ENCODE assay signal across 15 cellular contexts in genomic region chr19:17755533-17755885, GRCh38. TPM values are rescaled to one million over a fixed set of nuclear protein-coding genes. Genes with fewer than 3 reads are reported as not detected.
A peak's percentile ranks its signal among the peaks of the same experiment; 100 is the strongest.
DNase-seq lines count a peak whose midpoint lies in the region; ATAC-seq and TF ChIP-seq lines count a peak whose summit lies in the region.
"Had no signal": no experiment of that assay in that cellular context is flagged by ENCODE, and none has a peak within 500 bp of the region (broad histone marks: within the 10 kb centered on the region; RNA-seq: fewer than 3 reads in every experiment).

No MANE protein-coding gene starts in this region.

- H3K4me3 ChIP-seq in BLaER1 treated with 17β-estradiol and CSF1 and Interleukin-3, amounts not matched to agents 10 nM and 100 nM, result peak overlapping the region in 4 of 10 experiments; percentile 7 to 39 (median 22); a peak in 6 of 20 replicates
- H3K4me3 ChIP-seq in DOHH2 (ENCODE audit: low read length) (peak overlapping the region; percentile 42), iPS-18a (ENCODE audit: low read length) (no peak overlapping the region)
- H3K4me3 ChIP-seq: MG63, tibial artery had no signal

- no peaks in the 10 kb centered on the region for H3K9me3 ChIP-seq in BLaER1 treated with 17β-estradiol and CSF1 and Interleukin-3, amounts not matched to agents 10 nM and 100 nM (replicated peaks in 1 of 11)
- H3K9me3 ChIP-seq in DOHH2 (ENCODE audit: control insufficient read depth, insufficient read depth, low read length), result no peaks in the 10 kb centered on the region
- no peaks in the 10 kb centered on the region for H3K9me3 ChIP-seq in iPS-18a (ENCODE audit: control insufficient read depth, low read depth, low read length)
- H3K9me3 ChIP-seq: BE2C, MG63, tibial artery had no signal

- H3K27ac Mint-ChIP-seq in activated CD8-positive, alpha-beta T cell treated with anti-CD3 and anti-CD28 coated beads for 36 hours, result peak overlapping the region; percentile 82

- peaks cover 23% of the 10 kb centered on the region for H3F3A ChIP-seq in DOHH2 (ENCODE audit: control insufficient read depth, insufficient read depth)

- H3K27me3 Mint-ChIP-seq in activated CD8-positive, alpha-beta T cell treated with anti-CD3 and anti-CD28 coated beads for 36 hours, result no peaks in the 10 kb centered on the region
- H3K27me3 Mint-ChIP-seq: activated naive CD8-positive, alpha-beta T cell had no signal

- peaks cover 71 to 96% (median 78%) of the 10 kb centered on the region in 10 experiments for H3K4me1 ChIP-seq in BLaER1 treated with 17β-estradiol and CSF1 and Interleukin-3, amounts not matched to agents 10 nM and 100 nM
- H3K4me1 ChIP-seq in DOHH2 (ENCODE audit: control insufficient read depth, low read length) (peaks cover 68% of the 10 kb centered on the region), iPS-18a (ENCODE audit: control insufficient read depth, low read depth, low read length) (peaks cover 7% of the 10 kb centered on the region)

- H3K9me2 ChIP-seq in DOHH2 (replicated peaks; ENCODE audit: control insufficient read depth, low read length), result no peaks in the 10 kb centered on the region

- H3K4me3 Mint-ChIP-seq in activated CD8-positive, alpha-beta T cell treated with anti-CD3 and anti-CD28 coated beads for 36 hours, result no peak overlapping the region
- H3K4me3 Mint-ChIP-seq: activated naive CD8-positive, alpha-beta T cell had no signal

- H3K36me3 ChIP-seq in BLaER1 treated with 17β-estradiol and CSF1 and Interleukin-3, amounts not matched to agents 10 nM and 100 nM, result peaks cover 15 to 53% (median 29%) of the 10 kb centered on the region in 11 experiments; a peak in 21 of 22 replicates
- H3K36me3 ChIP-seq in DOHH2 (ENCODE audit: control insufficient read depth, low read length) (peaks cover 71% of the 10 kb centered on the region), iPS-18a (ENCODE audit: control insufficient read depth, low read depth, low read length) (no peaks in the 10 kb centered on the region)
- H3K36me3 ChIP-seq: BE2C, MG63, tibial artery had no signal

- H3K4me2 ChIP-seq in BLaER1 treated with 17β-estradiol and CSF1 and Interleukin-3, amounts not matched to agents 10 nM and 100 nM, result peak overlapping the region; percentile 90 to 100 (median 96)
- H3K4me2 ChIP-seq in DOHH2 (ENCODE audit: low read length), result peak overlapping the region; percentile 94

- H3K9ac ChIP-seq in BLaER1 treated with 17β-estradiol and CSF1 and Interleukin-3, amounts not matched to agents 10 nM and 100 nM, result peak overlapping the region in 10 of 11 experiments; percentile 2 to 65 (median 44); a peak in 18 of 22 replicates
- no peak overlapping the region for H3K9ac ChIP-seq in iPS-18a (ENCODE audit: low read length)

- H3K79me2 ChIP-seq in DOHH2 (ENCODE audit: control insufficient read depth, low read length), result peaks cover 51% of the 10 kb centered on the region

- H3K36me3 Mint-ChIP-seq in activated CD8-positive, alpha-beta T cell treated with anti-CD3 and anti-CD28 coated beads for 36 hours (ENCODE audit: low read depth), result peaks cover 37% of the 10 kb centered on the region

- peaks cover 0 to 29% (median 10%) of the 10 kb centered on the region in 11 experiments; a peak in 13 of 22 replicates for H4K20me1 ChIP-seq in BLaER1 treated with 17β-estradiol and CSF1 and Interleukin-3, amounts not matched to agents 10 nM and 100 nM
- 0 out of 2 replicates have a peak, but pooled peaks cover 7% of the 10 kb centered on the region for H4K20me1 ChIP-seq in DOHH2 (ENCODE audit: control insufficient read depth, insufficient read depth, low read depth, low read length)

- H3K27ac ChIP-seq in BLaER1 treated with 17β-estradiol and CSF1 and Interleukin-3, amounts not matched to agents 10 nM and 100 nM, result peak overlapping the region in 9 of 11 experiments; percentile 43 to 92 (median 67); a peak in 19 of 22 replicates
- H3K27ac ChIP-seq in DOHH2 (ENCODE audit: low read depth, low read length) (peak overlapping the region; percentile 94), iPS-18a (ENCODE audit: low read length) (peak overlapping the region; percentile 17)
- H3K27ac ChIP-seq: tibial artery had no signal

- DNase-seq in activated CD8-positive, alpha-beta T cell treated with anti-CD3 and anti-CD28 coated beads for 36 hours, result no peak
- no peak for DNase-seq in left colon
- no peak for DNase-seq in NCI-H187 (lab: John Stamatoyannopoulos, UW)
- DNase-seq in NCI-H1417 treated with DMSO at 0.1 percent for 48 hours (lab: John Stamatoyannopoulos, UW), result no peak
- DNase-seq: NCI-H2081 treated with DMSO at 0.1 percent for 48 hours, tibial artery had no signal

- no peaks in the 10 kb centered on the region for H3K9me3 Mint-ChIP-seq in activated CD8-positive, alpha-beta T cell treated with anti-CD3 and anti-CD28 coated beads for 36 hours

- ATAC-seq in activated CD8-positive, alpha-beta T cell treated with anti-CD3 and anti-CD28 coated beads for 36 hours, result no peak
- ATAC-seq in GM19328 (IDR thresholded peaks at IDR 0.05; ENCODE audit: unreplicated experiment), result no peak
- no peak for ATAC-seq in left colon
- ATAC-seq: Right ventricle myocardium inferior had no signal

- peaks cover 42% of the 10 kb centered on the region for H3K4me1 Mint-ChIP-seq in activated CD8-positive, alpha-beta T cell treated with anti-CD3 and anti-CD28 coated beads for 36 hours (ENCODE audit: low read depth)

- no peak for TF ChIP-seq CTCF in DOHH2 (IDR thresholded peaks at IDR 0.05; ENCODE audit: low read depth, low read length, poor library complexity, severe bottlenecking)
- TF ChIP-seq CTCF in activated CD8-positive, alpha-beta T cell treated with anti-CD3 and anti-CD28 coated beads for 36 hours (IDR thresholded peaks at IDR 0.05), result no peak

- H3K27me3 ChIP-seq in BLaER1 treated with 17β-estradiol and CSF1 and Interleukin-3, amounts not matched to agents 10 nM and 100 nM, result no peaks in the 10 kb centered on the region
- no peaks in the 10 kb centered on the region for H3K27me3 ChIP-seq in DOHH2 (ENCODE audit: control insufficient read depth, low read length)
- no peaks in the 10 kb centered on the region for H3K27me3 ChIP-seq in iPS-18a (ENCODE audit: control insufficient read depth, insufficient read depth, low read length)
- H3K27me3 ChIP-seq: BE2C had no signal

- POLR2A ChIA-PET in activated CD8-positive, alpha-beta T cell treated with anti-CD3 and anti-CD28 coated beads for 36 hours (lab: Charles Lee), result interaction anchor here (0.7 to 1.6 kb wide), 5 partner anchors 13 to 308 kb away, joined by 3 to 5 read pairs (median 4); partner anchors contain the start of gene MAP1S

- intact Hi-C loops in activated CD8-positive, alpha-beta T cell treated with anti-CD3 and anti-CD28 coated beads for 36 hours (cut with micrococcal nuclease), result no loop called here
- intact Hi-C loops in left colon (cut with DNase I, micrococcal nuclease), result no loop called here

- CTCF ChIA-PET in activated CD8-positive, alpha-beta T cell treated with anti-CD3 and anti-CD28 coated beads for 36 hours (lab: Charles Lee), result interaction anchor here (0.6 to 1.9 kb wide), 7 partner anchors 9 to 150 kb away, joined by 3 to 6 read pairs (median 3); no protein-coding TSS in a partner anchor

RNA-seq across cellular contexts. Expression of gene FCHO1, which starts 4.2 kb away (rescaled TPM):
- total RNA-seq in activated CD8-positive, alpha-beta T cell treated with anti-CD3 and anti-CD28 coated beads for 36 hours, result 10 to 100 TPM; 36.9 to 38.3 TPM
- 1 to 10 TPM; 3.0 to 3.1 TPM for total RNA-seq in left colon

RNA-seq across cellular contexts. Expression of gene MAP1S, which starts 36.2 kb away (rescaled TPM):
- total RNA-seq in activated CD8-positive, alpha-beta T cell treated with anti-CD3 and anti-CD28 coated beads for 36 hours, result 10 to 100 TPM; 53.8 to 54.7 TPM
- 10 to 100 TPM; 39.9 to 43.5 TPM for total RNA-seq in left colon

RNA-seq across cellular contexts. Expression of gene B3GNT3, which starts 39.4 kb away (rescaled TPM):
- under 1 TPM in 1 of 2 experiments, not detected in 1; 0.20 TPM for total RNA-seq in activated CD8-positive, alpha-beta T cell treated with anti-CD3 and anti-CD28 coated beads for 36 hours
- 100 to 1,000 TPM; 152 to 240 TPM for total RNA-seq in left colon
- total RNA-seq: cerebellum, Right ventricle myocardium inferior had no signal

Comparison
In these comparisons a context has a peak if more than half of its experiments do, and no peak if none do; other contexts are left out.
1. H3K27ac ChIP-seq: peak in every context shown above with its lines; median percentile 94 in DOHH2; 67 in BLaER1 treated with 17β-estradiol and CSF1 and Interleukin-3, amounts not matched to agents 10 nM and 100 nM; 17 in iPS-18a.
2. RNA of gene FCHO1, which starts 4.2 kb away (total RNA-seq): 36.9 to 38.3 TPM in activated CD8-positive, alpha-beta T cell treated with anti-CD3 and anti-CD28 coated beads for 36 hours; 3.0 to 3.1 TPM in left colon; every median in the first group is over 4 times any median in the second.
3. RNA of gene B3GNT3, which starts 39.4 kb away (total RNA-seq): 152 to 240 TPM in left colon; 0.20 TPM in activated CD8-positive, alpha-beta T cell treated with anti-CD3 and anti-CD28 coated beads for 36 hours; every median in the first group is over 100 times any median in the second.